ENCODE assay signal across 8 cellular contexts in genomic region chr1:236425031-236425663, GRCh38. TPM values are rescaled to one million over a fixed set of nuclear protein-coding genes. Genes with fewer than 3 reads are reported as not detected.
DNase-seq lines count a peak whose midpoint lies in the region; ATAC-seq and TF ChIP-seq lines count a peak whose summit lies in the region.

No MANE protein-coding gene starts in this region.

- intact Hi-C loops in Calu3 (cut with micrococcal nuclease; ENCODE audit: unreplicated experiment) (no loop called here), adrenal gland (cut with DNase I) (no loop called here)

- DNase-seq in Calu3 (peak; percentile 30), globus pallidus (ENCODE audit: low spot score) (no peak), NCI-H1105 treated with DMSO at 0.1 percent for 48 hours (lab: John Stamatoyannopoulos, UW) (no peak), adrenal gland (no peak), ureter (ENCODE audit: low spot score) (no peak)

- no peaks in the 10 kb centered on the region for H3K36me3 ChIP-seq in adrenal gland (replicated peaks in 1 of 2)

- peak; percentile 92 for ATAC-seq in GM18870 (IDR thresholded peaks at IDR 0.05; ENCODE audit: unreplicated experiment)
- ATAC-seq in HG02870 (IDR thresholded peaks at IDR 0.05; ENCODE audit: unreplicated experiment), result peak; percentile 93

- TF ChIP-seq POLR2A in adrenal gland (IDR thresholded peaks at IDR 0.05), result no peak

- no peaks in the 10 kb centered on the region for H3K4me1 Mint-ChIP-seq in Calu3 (ENCODE audit: low read depth, unreplicated experiment)
- peaks cover 23% of the 10 kb centered on the region for H3K4me1 Mint-ChIP-seq in T-helper 1 cell treated with Interleukin-12 subunit alpha and Interleukin-12 subunit beta and Interleukin-4 antibody, amounts not matched to agents 30 μg/mL and 1 μg/mL, for 36 hours (ENCODE audit: low read depth)

- CTCF ChIA-PET in Calu3 (lab: Charles Lee), result no interaction called here

- no peak overlapping the region for H3K4me3 Mint-ChIP-seq in Calu3 (ENCODE audit: low read depth, unreplicated experiment)
- H3K4me3 Mint-ChIP-seq in T-helper 1 cell treated with Interleukin-12 subunit alpha and Interleukin-12 subunit beta and Interleukin-4 antibody, amounts not matched to agents 30 μg/mL and 1 μg/mL, for 36 hours, result no peak overlapping the region

- no peak overlapping the region for H3K27ac Mint-ChIP-seq in Calu3 (ENCODE audit: unreplicated experiment)
- H3K27ac Mint-ChIP-seq in T-helper 1 cell treated with Interleukin-12 subunit alpha and Interleukin-12 subunit beta and Interleukin-4 antibody, amounts not matched to agents 30 μg/mL and 1 μg/mL, for 36 hours, result peak overlapping the region; percentile 41

- 82 to 88% (median 85%) methylated on average over 13 to 14 of the region's 14 CpGs for WGBS in adrenal gland, 4 donors

- H3K27me3 ChIP-seq in adrenal gland, result no peaks in the 10 kb centered on the region

- H3K9me3 ChIP-seq in adrenal gland (replicated peaks in 1 of 3), result no peaks in the 10 kb centered on the region

- H3K4me1 ChIP-seq in adrenal gland (replicated peaks in 1 of 2), result no peaks in the 10 kb centered on the region

- H3K27me3 Mint-ChIP-seq in Calu3 (ENCODE audit: unreplicated experiment), result no peaks in the 10 kb centered on the region
- H3K27me3 Mint-ChIP-seq in T-helper 1 cell treated with Interleukin-12 subunit alpha and Interleukin-12 subunit beta and Interleukin-4 antibody, amounts not matched to agents 30 μg/mL and 1 μg/mL, for 36 hours (ENCODE audit: low read depth), result no peaks in the 10 kb centered on the region

- H3K4me3 ChIP-seq in adrenal gland, result no peak overlapping the region

- H3K9me3 Mint-ChIP-seq in Calu3 (ENCODE audit: low read depth, unreplicated experiment), result no peaks in the 10 kb centered on the region
- no peaks in the 10 kb centered on the region for H3K9me3 Mint-ChIP-seq in T-helper 1 cell treated with Interleukin-12 subunit alpha and Interleukin-12 subunit beta and Interleukin-4 antibody, amounts not matched to agents 30 μg/mL and 1 μg/mL, for 36 hours

- BruUV-seq in Calu3 (replicated peaks; lab: Mats Ljungman, UMichigan), result no TSS peak

- TF ChIP-seq CTCF in Calu3 (IDR thresholded peaks at IDR 0.05; ENCODE audit: unreplicated experiment) (no peak), adrenal gland (IDR thresholded peaks at IDR 0.05) (no peak)

- no peaks in the 10 kb centered on the region for H3K36me3 Mint-ChIP-seq in Calu3 (ENCODE audit: insufficient read depth, unreplicated experiment)
- peaks cover 9% of the 10 kb centered on the region for H3K36me3 Mint-ChIP-seq in T-helper 1 cell treated with Interleukin-12 subunit alpha and Interleukin-12 subunit beta and Interleukin-4 antibody, amounts not matched to agents 30 μg/mL and 1 μg/mL, for 36 hours (ENCODE audit: low read depth)

- H3K27ac ChIP-seq in adrenal gland, result no peak overlapping the region

RNA-seq across cellular contexts. Expression of gene EDARADD, which starts 31.1 kb away (rescaled TPM):
- total RNA-seq in Calu3 (2022), result 0.19 TPM in 1 of 2 replicates, not detected in the other
- under 1 TPM in 7 of 8 donors, not detected in 1; 0.14 to 0.64 (median 0.39) TPM for total RNA-seq in adrenal gland
- polyA plus RNA-seq in adrenal gland, result under 1 TPM; 0.03 to 0.26 (median 0.16) TPM
- total RNA-seq in ureter, result 50.4 TPM

Comparison
In these comparisons a context has a peak if more than half of its experiments do, and no peak if none do; other contexts are left out.
1. RNA of gene EDARADD, which starts 31.1 kb away (total RNA-seq): 50.4 TPM in ureter (single experiment); 0.14 to 0.64 TPM in adrenal gland and 0.19 TPM in Calu3; every median in the first group is over 10 times any median in the second.